Comparison of ENCODE assay signal across 14 cellular contexts in the genomic region with DNA sequence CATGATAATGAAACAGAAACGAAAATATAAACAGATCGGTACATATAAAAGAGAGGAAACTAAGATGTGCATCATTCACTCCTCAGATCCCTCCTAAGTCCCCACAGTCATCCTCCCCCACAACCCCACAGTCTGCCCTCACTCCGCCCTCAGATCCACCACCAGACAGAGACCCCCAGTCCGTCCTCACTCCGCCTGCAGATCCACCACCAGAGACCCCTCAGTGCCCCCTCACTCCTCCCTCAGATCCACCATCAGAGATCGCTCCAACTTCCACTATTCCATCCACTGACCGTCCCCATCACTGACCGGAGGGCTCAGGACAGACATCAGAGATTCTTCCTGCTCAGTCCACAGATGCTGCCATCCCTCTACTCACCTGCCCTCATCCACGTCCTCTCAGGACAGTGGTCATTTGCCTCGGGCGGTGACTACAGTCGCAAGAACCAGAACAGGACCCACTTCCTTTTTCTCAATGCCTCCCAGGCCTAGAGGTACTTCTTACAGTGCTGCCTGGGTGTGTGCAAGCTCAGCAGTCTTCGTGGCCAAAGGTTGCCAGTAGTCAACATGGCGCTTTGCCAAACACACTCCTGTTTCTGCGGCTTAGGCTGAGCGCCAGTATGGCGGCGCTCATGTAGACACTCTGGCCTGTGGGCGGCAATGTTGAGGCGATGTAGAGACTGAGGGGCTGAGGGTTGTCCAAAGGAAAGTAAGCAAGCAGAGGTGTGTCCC. TPM values are rescaled to one million over a fixed set of nuclear protein-coding genes. Genes with fewer than 3 reads are reported as not detected.
DNase-seq lines count a peak whose midpoint lies in the region; ATAC-seq and TF ChIP-seq lines count a peak whose summit lies in the region.
"Had no signal": no experiment of that assay in that cellular context is flagged by ENCODE, and none has a peak within 500 bp of the region (broad histone marks: within the 10 kb centered on the region; RNA-seq: fewer than 3 reads in every experiment).

No MANE protein-coding gene starts in this region.

- H3K9me3 Mint-ChIP-seq in stimulated activated memory B cell treated with anti-CD40 and anti-IgM and Interleukin-4, amounts not matched to agents 10 μg/mL and 1 μg/mL and 100 μg/mL, for 72 hours = peaks cover 10% of the 10 kb centered on the region
- H3K9me3 Mint-ChIP-seq: dendritic cell treated with granulocyte-macrophage colony-stimulating factor and Interleukin-4, amounts not matched to agents 40 ng/mL and 50 ng/mL, for 4 days had no signal

- H3K4me3 Mint-ChIP-seq in stimulated activated memory B cell treated with anti-CD40 and anti-IgM and Interleukin-4, amounts not matched to agents 10 μg/mL and 1 μg/mL and 100 μg/mL, for 72 hours = no peak overlapping the region
- H3K4me3 Mint-ChIP-seq: dendritic cell treated with granulocyte-macrophage colony-stimulating factor and Interleukin-4, amounts not matched to agents 40 ng/mL and 50 ng/mL, for 4 days had no signal

- no peaks in the 10 kb centered on the region for H3K36me3 Mint-ChIP-seq in stimulated activated memory B cell treated with anti-CD40 and anti-IgM and Interleukin-4, amounts not matched to agents 10 μg/mL and 1 μg/mL and 100 μg/mL, for 72 hours

- ATAC-seq in stimulated activated memory B cell treated with anti-CD40 and anti-IgM and Interleukin-4, amounts not matched to agents 10 μg/mL and 1 μg/mL and 100 μg/mL, for 72 hours = peak; percentile 66
- ATAC-seq in GM21737 (IDR thresholded peaks at IDR 0.05; ENCODE audit: unreplicated experiment) (no peak), GM21619 (IDR thresholded peaks at IDR 0.05; ENCODE audit: unreplicated experiment) (no peak)

- H3K27me3 Mint-ChIP-seq in stimulated activated memory B cell treated with anti-CD40 and anti-IgM and Interleukin-4, amounts not matched to agents 10 μg/mL and 1 μg/mL and 100 μg/mL, for 72 hours = no peaks in the 10 kb centered on the region

- peak; percentile 55 for TF ChIP-seq CTCF in epithelial cell of proximal tubule (conservative IDR thresholded peaks at IDR 0.05; ENCODE audit: low read depth, low read length)

- H3K27ac Mint-ChIP-seq in stimulated activated memory B cell treated with anti-CD40 and anti-IgM and Interleukin-4, amounts not matched to agents 10 μg/mL and 1 μg/mL and 100 μg/mL, for 72 hours = no peak overlapping the region
- H3K27ac Mint-ChIP-seq: dendritic cell treated with granulocyte-macrophage colony-stimulating factor and Interleukin-4, amounts not matched to agents 40 ng/mL and 50 ng/mL, for 4 days had no signal

- H3K4me3 ChIP-seq in epithelial cell of proximal tubule (ENCODE audit: low read depth, low read length) = peak overlapping the region; percentile 63

- DNase-seq in NCI-H82 (lab: John Stamatoyannopoulos, UW) = peak; percentile 28
- no peak for DNase-seq in NCI-H82 treated with DMSO at 0.1 percent for 48 hours (lab: John Stamatoyannopoulos, UW; ENCODE audit: unreplicated experiment)
- peak; percentile 21 for DNase-seq in NCI-H69 (lab: John Stamatoyannopoulos, UW)
- DNase-seq in epithelial cell of proximal tubule (ENCODE audit: low read depth) = peak; percentile 69
- no peak for DNase-seq in A172 (ENCODE audit: low spot score)
- DNase-seq: activated CD4-positive, alpha-beta T cell treated with anti-CD3 and anti-CD28 coated beads for 4 hours; activated naive CD4-positive, alpha-beta T cell; NCI-H146 had no signal

- H3K4me1 Mint-ChIP-seq in stimulated activated memory B cell treated with anti-CD40 and anti-IgM and Interleukin-4, amounts not matched to agents 10 μg/mL and 1 μg/mL and 100 μg/mL, for 72 hours = no peaks in the 10 kb centered on the region

RNA-seq across cellular contexts. Expression of gene SPATA31C1, which starts 8.3 kb away (rescaled TPM):
- total RNA-seq in epithelial cell of proximal tubule = 0.14 TPM in 1 of 2 replicates, not detected in the other
- not detected in 2 replicates for total RNA-seq in A172 (2014; rRNA removed; shearing (Covaris generic))
- total RNA-seq: glomerular endothelial cell, mesenteric fat pad had no signal

RNA-seq across cellular contexts. Expression of gene SPATA31E1, which starts 26.8 kb away (rescaled TPM):
- not detected in 2 replicates for total RNA-seq in epithelial cell of proximal tubule
- not detected in 2 replicates for total RNA-seq in A172 (2014; rRNA removed; shearing (Covaris generic))
- total RNA-seq: glomerular endothelial cell, mesenteric fat pad had no signal

Comparison
In these comparisons a context has a peak if more than half of its experiments do, and no peak if none do; other contexts are left out.
1. DNase-seq: peak in NCI-H82 (single experiment), NCI-H69 (single experiment) and epithelial cell of proximal tubule (single experiment); none in NCI-H82 treated with DMSO at 0.1 percent for 48 hours (single experiment) and A172 (single experiment).